16 cellular contexts compared by ENCODE assay signal in genomic region chr7:137172105-137172590, GRCh38.
"Had no signal": no experiment of that assay in that cellular context is flagged by ENCODE, and none has a peak within 500 bp of the region (broad histone marks: within the 10 kb centered on the region; RNA-seq: fewer than 3 reads in every experiment).

No MANE protein-coding gene starts in this region.

- DNase-seq: activated B cell treated with CpG ODN at 0.5 μM for 24 hours; activated CD4-positive, alpha-beta memory T cell treated with anti-CD3 and anti-CD28 coated beads for 36 hours; activated CD4-positive, alpha-beta T cell treated with anti-CD3 and anti-CD28 coated beads, Interleukin-2, amount 10 ng/mL, durations not matched to agents 7 days and 5 days; activated CD8-positive, alpha-beta memory T cell treated with anti-CD3 and anti-CD28 coated beads for 24 hours; activated gamma-delta T cell; activated naive CD4-positive, alpha-beta T cell treated with anti-CD3 and anti-CD28 coated beads for 36 hours; activated T-cell treated with anti-CD3 and anti-CD28 coated beads, Interleukin-2, amount 50 U/mL, for 48 hours; amygdala; brain microvascular endothelial cell; MM.1S; NCI-H1105 treated with DMSO at 0.1 percent for 48 hours; NCI-H1694 treated with DMSO at 0.1 percent for 48 hours; NCI-H446; NCI-H524; PC-9; SHP77 treated with DMSO at 0.1 percent for 48 hours had no signal
